Comparison of ENCODE assay signal across 19 cellular contexts in genomic region chr5:34009610-34010009, GRCh38. TPM values are rescaled to one million over a fixed set of nuclear protein-coding genes. Genes with fewer than 3 reads are reported as not detected.
DNase-seq lines count a peak whose midpoint lies in the region; ATAC-seq and TF ChIP-seq lines count a peak whose summit lies in the region.
"Had no signal": no experiment of that assay in that cellular context is flagged by ENCODE, and none has a peak within 500 bp of the region (broad histone marks: within the 10 kb centered on the region; RNA-seq: fewer than 3 reads in every experiment).

No MANE protein-coding gene starts in this region.

- WGBS in aorta, 2 donors, result 41 to 96% methylated on average over 1 of the region's 1 CpG

- H3K4me1 ChIP-seq in BLaER1 (peaks cover 26% of the 10 kb centered on the region), aorta (ENCODE audit: control insufficient read depth in 1 of 2, insufficient read depth in 2 of 2, low read length in 2 of 2) (peaks cover 0 to 4% of the 10 kb centered on the region in 2 donors)
- H3K4me1 ChIP-seq: testis had no signal

- no peaks in the 10 kb centered on the region for H3K27me3 ChIP-seq in BLaER1
- no peaks in the 10 kb centered on the region for H3K27me3 ChIP-seq in aorta (ENCODE audit: control insufficient read depth in 1 of 2, insufficient read depth in 2 of 2, low read length in 1 of 2)
- H3K27me3 ChIP-seq: foreskin keratinocyte, testis had no signal

- H3K27ac Mint-ChIP-seq in T-helper 17 cell, result peak overlapping the region; percentile 94
- H3K27ac Mint-ChIP-seq in mesothelial cell of epicardium, result peak overlapping the region; percentile 48
- H3K27ac Mint-ChIP-seq: memory B cell had no signal

- H3K4me1 Mint-ChIP-seq in T-helper 17 cell, result peaks cover 25% of the 10 kb centered on the region
- H3K4me1 Mint-ChIP-seq in mesothelial cell of epicardium, result peaks cover 21% of the 10 kb centered on the region

- no peaks in the 10 kb centered on the region for H3K27me3 Mint-ChIP-seq in T-helper 17 cell
- no peaks in the 10 kb centered on the region for H3K27me3 Mint-ChIP-seq in mesothelial cell of epicardium (ENCODE audit: low read depth)
- H3K27me3 Mint-ChIP-seq: activated CD8-positive, alpha-beta memory T cell treated with anti-CD3 and anti-CD28 coated beads, Interleukin-2, amount 10 ng/mL, durations not matched to agents 7 days and 5 days; memory B cell had no signal

- no peak for TF ChIP-seq CTCF in mesothelial cell of epicardium (IDR thresholded peaks at IDR 0.05; ENCODE audit: unreplicated experiment)

- H4K20me1 ChIP-seq in BLaER1, result no peaks in the 10 kb centered on the region

- H3K27ac ChIP-seq in BLaER1, result no peak overlapping the region
- H3K27ac ChIP-seq in aorta (ENCODE audit: low read depth in 1 of 2, low read length in 2 of 2), result no peak overlapping the region
- H3K27ac ChIP-seq in caudate nucleus (ENCODE audit: low read depth, low read length), result no peak overlapping the region
- H3K27ac ChIP-seq: foreskin keratinocyte had no signal

- H3K9me3 Mint-ChIP-seq in mesothelial cell of epicardium, result peaks cover 10% of the 10 kb centered on the region

- no peaks in the 10 kb centered on the region for H3K36me3 ChIP-seq in BLaER1
- H3K36me3 ChIP-seq in aorta (ENCODE audit: control insufficient read depth in 1 of 2, insufficient read depth in 2 of 2, low read length in 1 of 2), result no peaks in the 10 kb centered on the region

- no peak overlapping the region for H3K4me3 Mint-ChIP-seq in T-helper 17 cell
- H3K4me3 Mint-ChIP-seq in mesothelial cell of epicardium, result no peak overlapping the region
- H3K4me3 Mint-ChIP-seq: memory B cell had no signal

- H3K9ac ChIP-seq in BLaER1, result no peak overlapping the region

- intact Hi-C loops in aorta (cut with DNase I), result loop anchor here (5.0 to 10.0 kb wide), 3 partner anchors 43 to 465 kb away; no protein-coding TSS in a partner anchor

- H3K4me3 ChIP-seq in BLaER1 (no peak overlapping the region), aorta (ENCODE audit: low read length in 2 of 2) (no peak overlapping the region)
- H3K4me3 ChIP-seq: testis had no signal

- H3K9me3 ChIP-seq in BLaER1, result no peaks in the 10 kb centered on the region
- H3K9me3 ChIP-seq in T-helper 17 cell (ENCODE audit: control insufficient read depth, low read length, poor library complexity, severe bottlenecking), result no peaks in the 10 kb centered on the region
- H3K9me3 ChIP-seq in aorta (ENCODE audit: control insufficient read depth, low read length), result no peaks in the 10 kb centered on the region
- H3K9me3 ChIP-seq: testis had no signal

- peak; percentile 20 for DNase-seq in EL
- DNase-seq in T-helper 17 cell, result no peak
- no peak for DNase-seq in mesothelial cell of epicardium (ENCODE audit: low spot score in 2 of 2, unreplicated experiment in 2 of 2)
- DNase-seq in aorta, result no peak
- DNase-seq in effector CD8-positive, alpha-beta T cell (lab: John Stamatoyannopoulos, UW), result no peak
- no peak for DNase-seq in caudate nucleus (lab: John Stamatoyannopoulos, UW)
- DNase-seq: activated CD8-positive, alpha-beta memory T cell treated with anti-CD3 and anti-CD28 coated beads, Interleukin-2, amount 10 ng/mL, durations not matched to agents 7 days and 5 days; cortex of kidney; NCI-H187; retina; stimulated activated CD4-positive, alpha-beta T cell treated with anti-CD3 and anti-CD28 coated beads, Interleukin-12 subunit alpha, Interleukin-12 subunit beta, amount 100 ng/mL, for 4 hours; T-cell; testis had no signal

- ATAC-seq in T-helper 17 cell (no peak), aorta (ENCODE audit: low FRiP score) (no peak), HG03565 (IDR thresholded peaks at IDR 0.05; ENCODE audit: unreplicated experiment) (no peak)
- ATAC-seq: activated CD8-positive, alpha-beta memory T cell treated with anti-CD3 and anti-CD28 coated beads, Interleukin-2, amount 10 ng/mL, durations not matched to agents 7 days and 5 days; foreskin keratinocyte; T-cell had no signal

- H3K4me2 ChIP-seq in BLaER1, result peak overlapping the region; percentile 75

- no peaks in the 10 kb centered on the region for H3K36me3 Mint-ChIP-seq in T-helper 17 cell (ENCODE audit: low read depth)
- no peaks in the 10 kb centered on the region for H3K36me3 Mint-ChIP-seq in mesothelial cell of epicardium

RNA-seq across cellular contexts. Expression of gene AMACR, which starts 1.8 kb away (rescaled TPM):
- total RNA-seq in T-helper 17 cell, result 1 to 10 TPM; 2.0 to 3.0 TPM
- total RNA-seq in mesothelial cell of epicardium, result 9.7 to 10.5 TPM (median 9.8 TPM) in 3 replicates
- total RNA-seq in aorta, result 10 to 100 TPM in 1 of 2 donors, 1 to 10 TPM in 1; 5.0 to 11.4 TPM
- polyA plus RNA-seq in aorta, result 1 to 10 TPM; 6.8 to 8.5 TPM

RNA-seq across cellular contexts. Expression of gene SLC45A2, which starts 25.1 kb away (rescaled TPM):
- total RNA-seq in T-helper 17 cell, result not detected
- total RNA-seq in mesothelial cell of epicardium, result 0.45 to 0.63 TPM (median 0.62 TPM) in 3 replicates
- total RNA-seq in aorta, result under 1 TPM; 0.36 to 0.54 TPM
- not detected for polyA plus RNA-seq in aorta
- total RNA-seq: endothelial cell of umbilical vein, foreskin keratinocyte, kidney epithelial cell had no signal
- polyA plus RNA-seq: endothelial cell of umbilical vein, foreskin keratinocyte had no signal

RNA-seq across cellular contexts. Expression of gene C1QTNF3, which starts 33.4 kb away (rescaled TPM):
- total RNA-seq in T-helper 17 cell (1 to 10 TPM; 4.3 to 8.5 TPM), mesothelial cell of epicardium (8.5 to 9.8 TPM (median 9.5 TPM) in 3 replicates), aorta (10 to 100 TPM in 1 of 2 donors, 1 to 10 TPM in 1; 5.6 to 38.8 TPM)
- 1 to 10 TPM in 1 of 2 donors, not detected in 1; 3.1 TPM for polyA plus RNA-seq in aorta
